ENCODE assay signal across 1 cellular context in the genomic region with DNA sequence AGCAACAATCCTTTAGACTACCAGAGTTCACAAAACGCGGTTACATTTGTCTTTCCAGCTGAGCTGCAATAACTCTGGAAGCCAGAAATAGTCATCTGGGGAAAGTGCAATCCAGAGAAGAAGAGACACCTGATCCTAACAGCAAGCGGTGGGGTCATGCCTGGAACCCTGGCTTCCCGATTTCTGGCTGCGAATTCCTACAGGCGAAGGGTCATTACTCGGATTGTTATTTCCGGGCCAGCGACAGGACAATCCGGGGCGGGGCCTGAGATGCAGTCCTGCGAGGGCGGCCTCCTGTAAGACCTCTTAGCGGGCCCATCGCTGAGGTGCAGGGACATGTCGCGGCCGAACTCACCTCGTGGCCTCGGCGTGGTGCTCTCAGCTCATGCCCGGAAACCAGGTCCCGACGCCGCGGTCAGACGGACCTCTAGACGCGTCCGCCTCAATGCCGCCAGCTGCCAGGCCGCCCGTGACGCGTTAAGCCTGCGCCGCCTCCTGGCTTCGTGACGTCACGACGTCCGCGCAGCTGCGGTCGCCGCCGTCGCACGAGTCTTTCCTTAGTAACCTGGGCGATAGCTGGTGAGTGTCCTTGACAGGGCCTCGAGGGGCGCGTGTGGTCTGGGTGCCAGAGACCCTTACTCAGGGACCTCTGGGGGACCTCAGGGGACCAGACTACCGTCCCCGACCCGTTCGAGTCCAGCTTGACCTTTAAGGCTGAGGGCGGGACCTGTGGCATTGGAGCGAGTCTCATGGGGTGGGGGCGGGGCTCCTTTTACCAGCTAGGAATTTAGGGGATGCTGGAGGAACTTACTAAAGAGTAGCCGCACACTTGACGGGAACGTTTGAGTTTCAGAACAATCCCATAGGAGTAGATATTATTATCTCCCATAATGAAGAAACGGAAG.
A peak's percentile ranks its signal among the peaks of the same experiment; 100 is the strongest.
TF ChIP-seq lines count a peak whose summit lies in the region.

A gene with protein sequence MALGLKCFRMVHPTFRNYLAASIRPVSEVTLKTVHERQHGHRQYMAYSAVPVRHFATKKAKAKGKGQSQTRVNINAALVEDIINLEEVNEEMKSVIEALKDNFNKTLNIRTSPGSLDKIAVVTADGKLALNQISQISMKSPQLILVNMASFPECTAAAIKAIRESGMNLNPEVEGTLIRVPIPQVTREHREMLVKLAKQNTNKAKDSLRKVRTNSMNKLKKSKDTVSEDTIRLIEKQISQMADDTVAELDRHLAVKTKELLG (plus strand): TSS at position 523 of the 905 bp plus-strand sequence. CDS start 6,010 bp downstream, outside the sequence.
A gene with protein sequence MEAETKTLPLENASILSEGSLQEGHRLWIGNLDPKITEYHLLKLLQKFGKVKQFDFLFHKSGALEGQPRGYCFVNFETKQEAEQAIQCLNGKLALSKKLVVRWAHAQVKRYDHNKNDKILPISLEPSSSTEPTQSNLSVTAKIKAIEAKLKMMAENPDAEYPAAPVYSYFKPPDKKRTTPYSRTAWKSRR (minus strand): TSS at position 481 of the 905 bp plus-strand sequence. CDS start 3,348 bp downstream, outside the sequence.

TF ChIP-seq in HepG2, 621 proteins besides CTCF, POLR2A, EP300 and RAD21 (continued from another document and continues in another):
- TF ChIP-seq, protein P1, sequence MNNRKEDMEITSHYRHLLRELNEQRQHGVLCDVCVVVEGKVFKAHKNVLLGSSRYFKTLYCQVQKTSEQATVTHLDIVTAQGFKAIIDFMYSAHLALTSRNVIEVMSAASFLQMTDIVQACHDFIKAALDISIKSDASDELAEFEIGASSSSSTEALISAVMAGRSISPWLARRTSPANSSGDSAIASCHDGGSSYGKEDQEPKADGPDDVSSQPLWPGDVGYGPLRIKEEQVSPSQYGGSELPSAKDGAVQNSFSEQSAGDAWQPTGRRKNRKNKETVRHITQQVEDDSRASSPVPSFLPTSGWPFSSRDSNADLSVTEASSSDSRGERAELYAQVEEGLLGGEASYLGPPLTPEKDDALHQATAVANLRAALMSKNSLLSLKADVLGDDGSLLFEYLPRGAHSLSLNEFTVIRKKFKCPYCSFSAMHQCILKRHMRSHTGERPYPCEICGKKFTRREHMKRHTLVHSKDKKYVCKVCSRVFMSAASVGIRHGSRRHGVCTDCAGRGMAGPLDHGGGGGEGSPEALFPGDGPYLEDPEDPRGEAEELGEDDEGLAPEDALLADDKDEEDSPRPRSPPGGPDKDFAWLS (CRISPR knock-in tag; IDR thresholded peaks at IDR 0.05; ENCODE audit: borderline replicate concordance), result no peak
- TF ChIP-seq, protein P2, sequence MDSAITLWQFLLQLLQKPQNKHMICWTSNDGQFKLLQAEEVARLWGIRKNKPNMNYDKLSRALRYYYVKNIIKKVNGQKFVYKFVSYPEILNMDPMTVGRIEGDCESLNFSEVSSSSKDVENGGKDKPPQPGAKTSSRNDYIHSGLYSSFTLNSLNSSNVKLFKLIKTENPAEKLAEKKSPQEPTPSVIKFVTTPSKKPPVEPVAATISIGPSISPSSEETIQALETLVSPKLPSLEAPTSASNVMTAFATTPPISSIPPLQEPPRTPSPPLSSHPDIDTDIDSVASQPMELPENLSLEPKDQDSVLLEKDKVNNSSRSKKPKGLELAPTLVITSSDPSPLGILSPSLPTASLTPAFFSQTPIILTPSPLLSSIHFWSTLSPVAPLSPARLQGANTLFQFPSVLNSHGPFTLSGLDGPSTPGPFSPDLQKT (CRISPR knock-in tag; IDR thresholded peaks at IDR 0.05; ENCODE audit: borderline replicate concordance), result no peak; the same call in 1 of the 2 replicates
- TF ChIP-seq ZNF782 (CRISPR knock-in tag; IDR thresholded peaks at IDR 0.05; ENCODE audit: borderline replicate concordance) (peak; percentile 99), BCL6 (CRISPR knock-in tag; IDR thresholded peaks at IDR 0.05) (peak; percentile 55), SP1 (IDR thresholded peaks at IDR 0.05) (no peak), SP1 (CRISPR knock-in tag; IDR thresholded peaks at IDR 0.05) (peak; percentile 84), ZBTB42 (CRISPR knock-in tag; IDR thresholded peaks at IDR 0.05) (peak; percentile 85), DR1 (CRISPR knock-in tag; IDR thresholded peaks at IDR 0.05) (peak; percentile 69), AGO2 (optimal IDR thresholded peaks at IDR 0.05; ENCODE audit: low read depth, low read length) (peak; percentile 39), ZNF724P (CRISPR knock-in tag; IDR thresholded peaks at IDR 0.05; ENCODE audit: borderline replicate concordance) (peak; percentile 95; the same call in 1 of the 2 replicates), ZNF282 (IDR thresholded peaks at IDR 0.05; ENCODE audit: partially characterized antibody) (no peak), REPIN1 (CRISPR knock-in tag; IDR thresholded peaks at IDR 0.05; ENCODE audit: borderline replicate concordance, low read depth) (peak; percentile 91), ZNF496 (CRISPR knock-in tag; IDR thresholded peaks at IDR 0.05; ENCODE audit: insufficient replicate concordance) (no peak), KLF13 (CRISPR knock-in tag; IDR thresholded peaks at IDR 0.05) (0 out of 2 replicates have a peak, but pooled peaks have one; percentile 45), ZNF672 (CRISPR knock-in tag; IDR thresholded peaks at IDR 0.05) (no peak), TBL1XR1 (IDR thresholded peaks at IDR 0.05; ENCODE audit: borderline replicate concordance, low read length, partially characterized antibody) (no peak), NR2F6 (IDR thresholded peaks at IDR 0.05) (peak; percentile 14; the same call in 1 of the 2 replicates), NR2F6 (CRISPR knock-in tag; IDR thresholded peaks at IDR 0.05) (peak; percentile 64), TEAD3 (CRISPR knock-in tag; optimal IDR thresholded peaks at IDR 0.05; ENCODE audit: borderline replicate concordance) (peak; percentile 84), RFX1 (IDR thresholded peaks at IDR 0.05) (no peak; the same call in 1 of the 2 replicates), ISL2 (CRISPR knock-in tag; IDR thresholded peaks at IDR 0.05) (peak; percentile 58), ZNF543 (CRISPR knock-in tag; IDR thresholded peaks at IDR 0.05) (peak; percentile 98), TARDBP (CRISPR knock-in tag; IDR thresholded peaks at IDR 0.05) (peak; percentile 86)
- TF ChIP-seq, protein P3, sequence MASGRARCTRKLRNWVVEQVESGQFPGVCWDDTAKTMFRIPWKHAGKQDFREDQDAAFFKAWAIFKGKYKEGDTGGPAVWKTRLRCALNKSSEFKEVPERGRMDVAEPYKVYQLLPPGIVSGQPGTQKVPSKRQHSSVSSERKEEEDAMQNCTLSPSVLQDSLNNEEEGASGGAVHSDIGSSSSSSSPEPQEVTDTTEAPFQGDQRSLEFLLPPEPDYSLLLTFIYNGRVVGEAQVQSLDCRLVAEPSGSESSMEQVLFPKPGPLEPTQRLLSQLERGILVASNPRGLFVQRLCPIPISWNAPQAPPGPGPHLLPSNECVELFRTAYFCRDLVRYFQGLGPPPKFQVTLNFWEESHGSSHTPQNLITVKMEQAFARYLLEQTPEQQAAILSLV (CRISPR knock-in tag; IDR thresholded peaks at IDR 0.05; ENCODE audit: borderline replicate concordance), result peak; percentile 93; the same call in 1 of the 2 replicates
- TF ChIP-seq, protein P4, sequence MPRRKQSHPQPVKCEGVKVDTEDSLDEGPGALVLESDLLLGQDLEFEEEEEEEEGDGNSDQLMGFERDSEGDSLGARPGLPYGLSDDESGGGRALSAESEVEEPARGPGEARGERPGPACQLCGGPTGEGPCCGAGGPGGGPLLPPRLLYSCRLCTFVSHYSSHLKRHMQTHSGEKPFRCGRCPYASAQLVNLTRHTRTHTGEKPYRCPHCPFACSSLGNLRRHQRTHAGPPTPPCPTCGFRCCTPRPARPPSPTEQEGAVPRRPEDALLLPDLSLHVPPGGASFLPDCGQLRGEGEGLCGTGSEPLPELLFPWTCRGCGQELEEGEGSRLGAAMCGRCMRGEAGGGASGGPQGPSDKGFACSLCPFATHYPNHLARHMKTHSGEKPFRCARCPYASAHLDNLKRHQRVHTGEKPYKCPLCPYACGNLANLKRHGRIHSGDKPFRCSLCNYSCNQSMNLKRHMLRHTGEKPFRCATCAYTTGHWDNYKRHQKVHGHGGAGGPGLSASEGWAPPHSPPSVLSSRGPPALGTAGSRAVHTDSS (CRISPR knock-in tag; conservative IDR thresholded peaks at IDR 0.05), result no peak
- TF ChIP-seq, protein P5, sequence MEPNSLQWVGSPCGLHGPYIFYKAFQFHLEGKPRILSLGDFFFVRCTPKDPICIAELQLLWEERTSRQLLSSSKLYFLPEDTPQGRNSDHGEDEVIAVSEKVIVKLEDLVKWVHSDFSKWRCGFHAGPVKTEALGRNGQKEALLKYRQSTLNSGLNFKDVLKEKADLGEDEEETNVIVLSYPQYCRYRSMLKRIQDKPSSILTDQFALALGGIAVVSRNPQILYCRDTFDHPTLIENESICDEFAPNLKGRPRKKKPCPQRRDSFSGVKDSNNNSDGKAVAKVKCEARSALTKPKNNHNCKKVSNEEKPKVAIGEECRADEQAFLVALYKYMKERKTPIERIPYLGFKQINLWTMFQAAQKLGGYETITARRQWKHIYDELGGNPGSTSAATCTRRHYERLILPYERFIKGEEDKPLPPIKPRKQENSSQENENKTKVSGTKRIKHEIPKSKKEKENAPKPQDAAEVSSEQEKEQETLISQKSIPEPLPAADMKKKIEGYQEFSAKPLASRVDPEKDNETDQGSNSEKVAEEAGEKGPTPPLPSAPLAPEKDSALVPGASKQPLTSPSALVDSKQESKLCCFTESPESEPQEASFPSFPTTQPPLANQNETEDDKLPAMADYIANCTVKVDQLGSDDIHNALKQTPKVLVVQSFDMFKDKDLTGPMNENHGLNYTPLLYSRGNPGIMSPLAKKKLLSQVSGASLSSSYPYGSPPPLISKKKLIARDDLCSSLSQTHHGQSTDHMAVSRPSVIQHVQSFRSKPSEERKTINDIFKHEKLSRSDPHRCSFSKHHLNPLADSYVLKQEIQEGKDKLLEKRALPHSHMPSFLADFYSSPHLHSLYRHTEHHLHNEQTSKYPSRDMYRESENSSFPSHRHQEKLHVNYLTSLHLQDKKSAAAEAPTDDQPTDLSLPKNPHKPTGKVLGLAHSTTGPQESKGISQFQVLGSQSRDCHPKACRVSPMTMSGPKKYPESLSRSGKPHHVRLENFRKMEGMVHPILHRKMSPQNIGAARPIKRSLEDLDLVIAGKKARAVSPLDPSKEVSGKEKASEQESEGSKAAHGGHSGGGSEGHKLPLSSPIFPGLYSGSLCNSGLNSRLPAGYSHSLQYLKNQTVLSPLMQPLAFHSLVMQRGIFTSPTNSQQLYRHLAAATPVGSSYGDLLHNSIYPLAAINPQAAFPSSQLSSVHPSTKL (CRISPR knock-in tag; IDR thresholded peaks at IDR 0.05), result peak; percentile 71
- TF ChIP-seq, protein P6, sequence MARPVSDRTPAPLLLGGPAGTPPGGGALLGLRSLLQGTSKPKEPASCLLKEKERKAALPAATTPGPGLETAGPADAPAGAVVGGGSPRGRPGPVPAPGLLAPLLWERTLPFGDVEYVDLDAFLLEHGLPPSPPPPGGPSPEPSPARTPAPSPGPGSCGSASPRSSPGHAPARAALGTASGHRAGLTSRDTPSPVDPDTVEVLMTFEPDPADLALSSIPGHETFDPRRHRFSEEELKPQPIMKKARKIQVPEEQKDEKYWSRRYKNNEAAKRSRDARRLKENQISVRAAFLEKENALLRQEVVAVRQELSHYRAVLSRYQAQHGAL (CRISPR knock-in tag; IDR thresholded peaks at IDR 0.05; ENCODE audit: not compliant biosample characterization), result no peak
- TF ChIP-seq, protein P7, sequence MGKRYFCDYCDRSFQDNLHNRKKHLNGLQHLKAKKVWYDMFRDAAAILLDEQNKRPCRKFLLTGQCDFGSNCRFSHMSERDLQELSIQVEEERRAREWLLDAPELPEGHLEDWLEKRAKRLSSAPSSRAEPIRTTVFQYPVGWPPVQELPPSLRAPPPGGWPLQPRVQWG (CRISPR knock-in tag; IDR thresholded peaks at IDR 0.05; ENCODE audit: borderline replicate concordance, low read depth), result no peak
- TF ChIP-seq, protein P8, sequence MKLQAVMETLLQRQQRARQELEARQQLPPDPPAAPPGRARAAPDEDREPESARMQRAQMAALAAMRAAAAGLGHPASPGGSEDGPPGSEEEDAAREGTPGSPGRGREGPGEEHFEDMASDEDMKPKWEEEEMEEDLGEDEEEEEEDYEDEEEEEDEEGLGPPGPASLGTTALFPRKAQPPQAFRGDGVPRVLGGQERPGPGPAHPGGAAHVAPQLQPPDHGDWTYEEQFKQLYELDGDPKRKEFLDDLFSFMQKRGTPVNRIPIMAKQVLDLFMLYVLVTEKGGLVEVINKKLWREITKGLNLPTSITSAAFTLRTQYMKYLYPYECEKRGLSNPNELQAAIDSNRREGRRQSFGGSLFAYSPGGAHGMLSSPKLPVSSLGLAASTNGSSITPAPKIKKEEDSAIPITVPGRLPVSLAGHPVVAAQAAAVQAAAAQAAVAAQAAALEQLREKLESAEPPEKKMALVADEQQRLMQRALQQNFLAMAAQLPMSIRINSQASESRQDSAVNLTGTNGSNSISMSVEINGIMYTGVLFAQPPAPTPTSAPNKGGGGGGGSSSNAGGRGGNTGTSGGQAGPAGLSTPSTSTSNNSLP (IDR thresholded peaks at IDR 0.05; ENCODE audit: low read depth, low read length), result 0 out of 2 replicates have a peak, but pooled peaks have one; percentile 38
- TF ChIP-seq, protein P9, sequence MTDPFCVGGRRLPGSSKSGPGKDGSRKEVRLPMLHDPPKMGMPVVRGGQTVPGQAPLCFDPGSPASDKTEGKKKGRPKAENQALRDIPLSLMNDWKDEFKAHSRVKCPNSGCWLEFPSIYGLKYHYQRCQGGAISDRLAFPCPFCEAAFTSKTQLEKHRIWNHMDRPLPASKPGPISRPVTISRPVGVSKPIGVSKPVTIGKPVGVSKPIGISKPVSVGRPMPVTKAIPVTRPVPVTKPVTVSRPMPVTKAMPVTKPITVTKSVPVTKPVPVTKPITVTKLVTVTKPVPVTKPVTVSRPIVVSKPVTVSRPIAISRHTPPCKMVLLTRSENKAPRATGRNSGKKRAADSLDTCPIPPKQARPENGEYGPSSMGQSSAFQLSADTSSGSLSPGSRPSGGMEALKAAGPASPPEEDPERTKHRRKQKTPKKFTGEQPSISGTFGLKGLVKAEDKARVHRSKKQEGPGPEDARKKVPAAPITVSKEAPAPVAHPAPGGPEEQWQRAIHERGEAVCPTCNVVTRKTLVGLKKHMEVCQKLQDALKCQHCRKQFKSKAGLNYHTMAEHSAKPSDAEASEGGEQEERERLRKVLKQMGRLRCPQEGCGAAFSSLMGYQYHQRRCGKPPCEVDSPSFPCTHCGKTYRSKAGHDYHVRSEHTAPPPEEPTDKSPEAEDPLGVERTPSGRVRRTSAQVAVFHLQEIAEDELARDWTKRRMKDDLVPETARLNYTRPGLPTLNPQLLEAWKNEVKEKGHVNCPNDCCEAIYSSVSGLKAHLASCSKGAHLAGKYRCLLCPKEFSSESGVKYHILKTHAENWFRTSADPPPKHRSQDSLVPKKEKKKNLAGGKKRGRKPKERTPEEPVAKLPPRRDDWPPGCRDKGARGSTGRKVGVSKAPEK (CRISPR knock-in tag; IDR thresholded peaks at IDR 0.05; ENCODE audit: borderline replicate concordance), result peak; percentile 62; the same call in 1 of the 2 replicates
